Comparison of ENCODE assay signal across 10 cellular contexts in genomic region chr20:51420111-51420510, GRCh38.
DNase-seq lines count a peak whose midpoint lies in the region; ATAC-seq, FAIRE-seq and TF ChIP-seq lines count a peak whose summit lies in the region.
"Had no signal": no experiment of that assay in that cellular context is flagged by ENCODE, and none has a peak within 500 bp of the region (broad histone marks: within the 10 kb centered on the region; RNA-seq: fewer than 3 reads in every experiment).

No MANE protein-coding gene starts in this region.

- no peaks in the 10 kb centered on the region for H3F3A ChIP-seq in OCI-LY1 (ENCODE audit: insufficient read depth, low read length)

- CTCF ChIA-PET in activated CD8-positive, alpha-beta memory T cell treated with anti-CD3 and anti-CD28 coated beads, Interleukin-2, amount 10 ng/mL, durations not matched to agents 7 days and 5 days (lab: Charles Lee) = interaction anchor here (1.2 kb wide), 1 partner anchor 9 kb away, joined by 3 read pairs; no protein-coding TSS in a partner anchor
- CTCF ChIA-PET in endothelial cell of umbilical vein (lab: Charles Lee) = interaction anchor here (2.0 kb wide), 1 partner anchor 34 kb away, joined by 7 read pairs; no protein-coding TSS in a partner anchor

- POLR2A ChIA-PET in endothelial cell of umbilical vein (lab: Charles Lee) = no interaction called here

- no peak overlapping the region for H3K4me2 ChIP-seq in OCI-LY1 (ENCODE audit: low read length)
- H3K4me2 ChIP-seq in endothelial cell of umbilical vein (ENCODE audit: insufficient read depth, low read length) = no peak overlapping the region

- H2AFZ ChIP-seq in OCI-LY1 (ENCODE audit: low read length) (no peak overlapping the region), endothelial cell of umbilical vein (ENCODE audit: low read depth, low read length) (no peak overlapping the region)

- H3K27ac ChIP-seq in OCI-LY1 (ENCODE audit: low read depth, low read length, poor library complexity, severe bottlenecking) (peak overlapping the region; percentile 28), endothelial cell of umbilical vein (ENCODE audit: insufficient read depth, low read depth, low read length) (no peak overlapping the region)

- BruUV-seq in endothelial cell of umbilical vein (replicated peaks; lab: Mats Ljungman, UMichigan) = no TSS peak

- no peak overlapping the region for H3K4me3 Mint-ChIP-seq in activated CD8-positive, alpha-beta memory T cell treated with anti-CD3 and anti-CD28 coated beads, Interleukin-2, amount 10 ng/mL, durations not matched to agents 7 days and 5 days
- no peak overlapping the region for H3K4me3 Mint-ChIP-seq in stimulated activated effector memory CD8-positive, alpha-beta T cell treated with anti-CD3 and anti-CD28 coated beads, Interleukin-12 subunit alpha, Interleukin-12 subunit beta, amount 100 ng/mL, for 72 hours
- H3K4me3 Mint-ChIP-seq: activated T-helper 1 cell treated with anti-CD3 and anti-CD28 coated beads, Interleukin-12 subunit alpha, Interleukin-12 subunit beta, Interleukin-2, Interleukin-4 antibody, amounts not matched to agents 30 ng/mL and 10 ng/mL and 1 ng/mL, durations not matched to agents 14 hours and 24 hours and 36 hours had no signal

- H3K9ac ChIP-seq in OCI-LY1 (ENCODE audit: low read length) = no peak overlapping the region
- H3K9ac ChIP-seq in endothelial cell of umbilical vein (replicated peaks; ENCODE audit: extremely low read depth, insufficient read depth, low read length) = no peak overlapping the region

- dilution Hi-C loops in endothelial cell of umbilical vein (cut with MboI; ENCODE audit: extremely low pct_ligation_motif_present, low sequenced_read_pairs) = loop anchor here (25.0 kb wide), 1 partner anchor 167 kb away; no protein-coding TSS in a partner anchor

- intact Hi-C loops in endothelial cell of umbilical vein (cut with micrococcal nuclease) = no loop called here

- H3K27me3 Mint-ChIP-seq in activated CD8-positive, alpha-beta memory T cell treated with anti-CD3 and anti-CD28 coated beads, Interleukin-2, amount 10 ng/mL, durations not matched to agents 7 days and 5 days = no peaks in the 10 kb centered on the region

- H3K9me3 ChIP-seq in OCI-LY1 (ENCODE audit: low read length) = no peaks in the 10 kb centered on the region
- no peaks in the 10 kb centered on the region for H3K9me3 ChIP-seq in endothelial cell of umbilical vein (replicated peaks; ENCODE audit: control insufficient read depth, insufficient read depth, low read length)

- peak; percentile 54 for FAIRE-seq in endothelial cell of umbilical vein (lab: Jason Lieb, UNC)

- no peaks in the 10 kb centered on the region for H3K9me1 ChIP-seq in endothelial cell of umbilical vein (replicated peaks; ENCODE audit: control insufficient read depth, extremely low read depth, insufficient read depth, low read length)

- TF ChIP-seq CTCF in OCI-LY1 (IDR thresholded peaks at IDR 0.05; ENCODE audit: low read length) (no peak), endothelial cell of umbilical vein (IDR thresholded peaks at IDR 0.05; ENCODE audit: extremely low read depth in 1 of 2, insufficient read depth in 1 of 2, low read depth in 1 of 2, low read length in 2 of 2) (no peak)

- no peak overlapping the region for H3K4me3 ChIP-seq in OCI-LY1 (ENCODE audit: low read depth, low read length, poor library complexity, severe bottlenecking)
- H3K4me3 ChIP-seq in endothelial cell of umbilical vein (replicated peaks in 1 of 3; ENCODE audit: insufficient read depth in 1 of 3, low read depth in 1 of 3, low read length in 3 of 3) = no peak overlapping the region
- H3K4me3 ChIP-seq: lung had no signal

- H3K4me1 ChIP-seq in OCI-LY1 (ENCODE audit: insufficient read depth, low read length, severe bottlenecking) (peaks cover 26% of the 10 kb centered on the region), endothelial cell of umbilical vein (ENCODE audit: control insufficient read depth, extremely low read depth, insufficient read depth, low read length) (peaks cover 14% of the 10 kb centered on the region)

- H3K27me3 ChIP-seq in OCI-LY1 (ENCODE audit: insufficient read depth, low read length) (no peaks in the 10 kb centered on the region), endothelial cell of umbilical vein (ENCODE audit: control insufficient read depth in 2 of 2, insufficient read depth in 2 of 2, low read length in 2 of 2) (no peaks in the 10 kb centered on the region)

- H3K4me1 Mint-ChIP-seq in activated CD8-positive, alpha-beta memory T cell treated with anti-CD3 and anti-CD28 coated beads, Interleukin-2, amount 10 ng/mL, durations not matched to agents 7 days and 5 days = peaks cover 87% of the 10 kb centered on the region
- H3K4me1 Mint-ChIP-seq in stimulated activated effector memory CD8-positive, alpha-beta T cell treated with anti-CD3 and anti-CD28 coated beads, Interleukin-12 subunit alpha, Interleukin-12 subunit beta, amount 100 ng/mL, for 72 hours = peaks cover 75% of the 10 kb centered on the region

- H3K27ac Mint-ChIP-seq in activated CD8-positive, alpha-beta memory T cell treated with anti-CD3 and anti-CD28 coated beads, Interleukin-2, amount 10 ng/mL, durations not matched to agents 7 days and 5 days = peak overlapping the region; percentile 76
- H3K27ac Mint-ChIP-seq in stimulated activated effector memory CD8-positive, alpha-beta T cell treated with anti-CD3 and anti-CD28 coated beads, Interleukin-12 subunit alpha, Interleukin-12 subunit beta, amount 100 ng/mL, for 72 hours = peak overlapping the region; percentile 79
- H3K27ac Mint-ChIP-seq: activated T-helper 1 cell treated with anti-CD3 and anti-CD28 coated beads, Interleukin-12 subunit alpha, Interleukin-12 subunit beta, Interleukin-2, Interleukin-4 antibody, amounts not matched to agents 30 ng/mL and 10 ng/mL and 1 ng/mL, durations not matched to agents 14 hours and 24 hours and 36 hours had no signal

- H3K9me3 Mint-ChIP-seq in activated CD8-positive, alpha-beta memory T cell treated with anti-CD3 and anti-CD28 coated beads, Interleukin-2, amount 10 ng/mL, durations not matched to agents 7 days and 5 days (ENCODE audit: low read depth) = no peaks in the 10 kb centered on the region
- no peaks in the 10 kb centered on the region for H3K9me3 Mint-ChIP-seq in stimulated activated effector memory CD8-positive, alpha-beta T cell treated with anti-CD3 and anti-CD28 coated beads, Interleukin-12 subunit alpha, Interleukin-12 subunit beta, amount 100 ng/mL, for 72 hours
- H3K9me3 Mint-ChIP-seq: activated T-helper 1 cell treated with anti-CD3 and anti-CD28 coated beads, Interleukin-12 subunit alpha, Interleukin-12 subunit beta, Interleukin-2, Interleukin-4 antibody, amounts not matched to agents 30 ng/mL and 10 ng/mL and 1 ng/mL, durations not matched to agents 14 hours and 24 hours and 36 hours had no signal

- TF ChIP-seq POLR2A in endothelial cell of umbilical vein (IDR thresholded peaks at IDR 0.05; ENCODE audit: low read depth, low read length) = no peak

- H3K36me3 ChIP-seq in OCI-LY1 (ENCODE audit: insufficient read depth, low read length) (peaks cover 56% of the 10 kb centered on the region), endothelial cell of umbilical vein (ENCODE audit: control insufficient read depth in 2 of 2, extremely low read depth in 1 of 2, insufficient read depth in 2 of 2, low read length in 2 of 2) (peaks cover 0 to 1% of the 10 kb centered on the region in 2 experiments)

- no peaks in the 10 kb centered on the region for H3K9me2 ChIP-seq in OCI-LY1 (ENCODE audit: low read depth, low read length)

- no peak for DNase-seq in activated CD8-positive, alpha-beta memory T cell treated with anti-CD3 and anti-CD28 coated beads, Interleukin-2, amount 10 ng/mL, durations not matched to agents 7 days and 5 days
- DNase-seq in activated CD8-positive, alpha-beta memory T cell treated with anti-CD3 and anti-CD28 coated beads, Interleukin-2, amount 50 U/mL, for 48 hours = no peak
- DNase-seq in endothelial cell of umbilical vein (ENCODE audit: low read depth, low spot score) (peak; percentile 41), T1000 (lab: John Stamatoyannopoulos, UW) (no peak)
- DNase-seq in stimulated activated effector memory CD8-positive, alpha-beta T cell treated with anti-CD3 and anti-CD28 coated beads, Interleukin-12 subunit alpha, Interleukin-12 subunit beta, amount 100 ng/mL, for 72 hours (ENCODE audit: low spot score in 2 of 2) = no peak

- H3K79me2 ChIP-seq in OCI-LY1 (ENCODE audit: insufficient read depth, low read length) (no peaks in the 10 kb centered on the region), endothelial cell of umbilical vein (ENCODE audit: control insufficient read depth, insufficient read depth, low read length) (no peaks in the 10 kb centered on the region)

- no peak for ATAC-seq in activated CD8-positive, alpha-beta memory T cell treated with anti-CD3 and anti-CD28 coated beads, Interleukin-2, amount 10 ng/mL, durations not matched to agents 7 days and 5 days
- peak; percentile 12 for ATAC-seq in stimulated activated effector memory CD8-positive, alpha-beta T cell treated with anti-CD3 and anti-CD28 coated beads, Interleukin-12 subunit alpha, Interleukin-12 subunit beta, amount 100 ng/mL, for 72 hours
- ATAC-seq in HG03521 (IDR thresholded peaks at IDR 0.05; ENCODE audit: unreplicated experiment) (no peak), HG02642 (IDR thresholded peaks at IDR 0.05; ENCODE audit: poor library complexity, unreplicated experiment) (no peak)

- peaks cover 57% of the 10 kb centered on the region for H3K36me3 Mint-ChIP-seq in activated CD8-positive, alpha-beta memory T cell treated with anti-CD3 and anti-CD28 coated beads, Interleukin-2, amount 10 ng/mL, durations not matched to agents 7 days and 5 days
- H3K36me3 Mint-ChIP-seq in stimulated activated effector memory CD8-positive, alpha-beta T cell treated with anti-CD3 and anti-CD28 coated beads, Interleukin-12 subunit alpha, Interleukin-12 subunit beta, amount 100 ng/mL, for 72 hours = peaks cover 98% of the 10 kb centered on the region

- no peaks in the 10 kb centered on the region for H4K20me1 ChIP-seq in OCI-LY1 (ENCODE audit: insufficient read depth, low read length)
- no peaks in the 10 kb centered on the region for H4K20me1 ChIP-seq in endothelial cell of umbilical vein (replicated peaks; ENCODE audit: control insufficient read depth, extremely low read depth, insufficient read depth, low read length)

TF ChIP-seq in endothelial cell of umbilical vein, 7 proteins besides CTCF, POLR2A, EP300 and RAD21 (continues in another document):
- no peak for TF ChIP-seq EZH2 (IDR thresholded peaks at IDR 0.05; ENCODE audit: borderline replicate concordance, low read depth, low read length, severe bottlenecking)
- no peak for TF ChIP-seq FOS (IDR thresholded peaks at IDR 0.05; ENCODE audit: borderline replicate concordance, insufficient read depth, low read length)
- TF ChIP-seq GATA2 (IDR thresholded peaks at IDR 0.05; ENCODE audit: insufficient read depth, insufficient read length, low read depth, low read length) = no peak
- no peak for TF ChIP-seq POLR2AphosphoS5 (IDR thresholded peaks at IDR 0.05; ENCODE audit: insufficient read depth, low read depth, low read length)
- no peak for TF ChIP-seq JUN (IDR thresholded peaks at IDR 0.05; ENCODE audit: borderline replicate concordance, insufficient read depth, insufficient read length, low read depth)
- no peak for TF ChIP-seq MAX (IDR thresholded peaks at IDR 0.05; ENCODE audit: insufficient read depth, insufficient read length)
